Comparison of ENCODE assay signal across 40 cellular contexts in the genomic region with DNA sequence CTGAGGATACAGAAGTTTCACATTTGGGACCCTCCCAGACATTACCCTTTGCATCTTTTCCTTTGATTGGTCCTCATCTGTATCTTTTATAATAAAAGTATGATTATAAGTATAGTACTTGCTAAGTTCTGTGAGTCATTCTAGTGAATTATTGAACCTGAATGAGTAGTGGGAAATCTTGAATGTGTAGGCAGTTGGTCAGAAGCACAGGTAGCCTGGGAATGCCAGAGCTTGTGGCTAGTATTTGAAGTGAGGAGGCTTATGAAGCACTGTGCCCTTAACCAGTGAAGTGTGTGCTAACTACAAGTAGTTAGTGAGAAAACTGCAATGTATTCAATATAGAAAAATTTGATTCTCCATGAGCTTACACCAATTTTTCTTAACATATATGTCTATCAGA.
"Had no signal": no experiment of that assay in that cellular context is flagged by ENCODE, and none has a peak within 500 bp of the region (broad histone marks: within the 10 kb centered on the region; RNA-seq: fewer than 3 reads in every experiment).

No MANE protein-coding gene starts in this region.

- ATAC-seq: activated CD8-positive, alpha-beta T cell treated with anti-CD3 and anti-CD28 coated beads for 36 hours; activated naive CD4-positive, alpha-beta T cell treated with anti-CD3 and anti-CD28 coated beads, Interleukin-2, amount 50 U/mL, for 72 hours; activated T-cell treated with anti-CD3 and anti-CD28 coated beads, Interleukin-2, amount 50 U/mL, for 4 hours; activated T-cell treated with anti-CD3 and anti-CD28 coated beads, Interleukin-2, amount 50 U/mL, for 72 hours; activated T-helper 17 cell treated with anti-CD3 and anti-CD28 coated beads, Interleukin-2, amount 50 U/mL, for 72 hours; body of pancreas had no signal

- H3K27me3 ChIP-seq: adrenal gland, body of pancreas, brain microvascular endothelial cell, breast epithelium, cardiac muscle cell had no signal

- H3K4me1 ChIP-seq: adrenal gland, body of pancreas, breast epithelium had no signal

- H3K4me1 Mint-ChIP-seq: activated B cell treated with CpG ODN at 0.5 μM for 24 hours; activated CD4-positive, alpha-beta T cell treated with anti-CD3 and anti-CD28 coated beads, Interleukin-2, amount 10 ng/mL, durations not matched to agents 24 days and 14 days; activated naive CD8-positive, alpha-beta T cell treated with anti-CD3 and anti-CD28 coated beads for 36 hours; activated T-helper 17 cell treated with anti-CD3 and anti-CD28 coated beads, Interleukin-2, amount 50 U/mL, for 72 hours; central memory CD8-positive, alpha-beta T cell had no signal

- FAIRE-seq: astrocyte, TTC549 had no signal

- DNase-seq: activated B cell treated with CpG ODN at 0.5 μM for 24 hours; activated CD4-positive, alpha-beta memory T cell treated with anti-CD3 and anti-CD28 coated beads for 36 hours; activated CD4-positive, alpha-beta T cell treated with anti-CD3 and anti-CD28 coated beads for 4 hours; activated CD4-positive, alpha-beta T cell treated with anti-CD3 and anti-CD28 coated beads, Interleukin-2, amount 10 ng/mL, durations not matched to agents 24 days and 14 days; activated CD4-positive, alpha-beta T cell treated with anti-CD3 and anti-CD28 coated beads, Interleukin-2, amount 50 U/mL, for 1 hour; activated CD4-positive, alpha-beta T cell treated with anti-CD3 and anti-CD28 coated beads, Interleukin-2, amount 50 U/mL, for 4 hours; activated CD4-positive, CD25-positive, alpha-beta regulatory T cell treated with anti-CD3 and anti-CD28 coated beads, Interleukin-2, amount 50 U/mL, for 72 hours; activated CD8-positive, alpha-beta memory T cell treated with anti-CD3 and anti-CD28 coated beads, Interleukin-2, amount 50 U/mL, for 4 hours; activated CD8-positive, alpha-beta T cell treated with anti-CD3 and anti-CD28 coated beads for 36 hours; activated effector memory CD4-positive, alpha-beta T cell treated with anti-CD3 and anti-CD28 coated beads, Interleukin-2, amount 50 U/mL, for 16 hours; activated gamma-delta T cell treated with Interleukin-2 at 50 U/mL for 16 hours; activated naive CD4-positive, alpha-beta T cell; activated naive CD4-positive, alpha-beta T cell treated with anti-CD3 and anti-CD28 coated beads for 36 hours; activated naive CD4-positive, alpha-beta T cell treated with anti-CD3 and anti-CD28 coated beads, Interleukin-2, amount 50 U/mL, for 16 hours; activated naive CD8-positive, alpha-beta T cell treated with anti-CD3 and anti-CD28 coated beads for 36 hours; activated T-cell treated with anti-CD3 and anti-CD28 coated beads for 4 hours; activated T-cell treated with anti-CD3 and anti-CD28 coated beads, Interleukin-2, amount 50 U/mL, for 1 hour; activated T-cell treated with anti-CD3 and anti-CD28 coated beads, Interleukin-2, amount 50 U/mL, for 4 hours; activated T-cell treated with anti-CD3 and anti-CD28 coated beads, Interleukin-2, amount 50 U/mL, for 72 hours; adrenal gland; amniotic stem cell; aorta; body of pancreas; brain microvascular endothelial cell; caudate nucleus; cerebellar nuclear complex; T-helper 1 cell; T-helper 2 cell; T-helper 9 cell had no signal

- H3K9me3 Mint-ChIP-seq: activated CD8-positive, alpha-beta T cell treated with anti-CD3 and anti-CD28 coated beads for 36 hours; activated naive CD8-positive, alpha-beta T cell treated with anti-CD3 and anti-CD28 coated beads for 36 hours; activated T-cell treated with anti-CD3 and anti-CD28 coated beads, Interleukin-2, amount 50 U/mL, for 4 hours; activated T-helper 1 cell treated with anti-CD3 and anti-CD28 coated beads, Interleukin-12 subunit alpha, Interleukin-12 subunit beta, Interleukin-2, Interleukin-4 antibody, amounts not matched to agents 30 ng/mL and 10 ng/mL and 1 ng/mL, durations not matched to agents 14 hours and 24 hours and 36 hours had no signal

- H3K27ac Mint-ChIP-seq: activated B cell treated with CpG ODN at 0.5 μM for 24 hours; activated CD4-positive, alpha-beta memory T cell treated with anti-CD3 and anti-CD28 coated beads for 36 hours; activated CD4-positive, alpha-beta T cell treated with anti-CD3 and anti-CD28 coated beads, Interleukin-2, amount 10 ng/mL, durations not matched to agents 24 days and 14 days; activated CD8-positive, alpha-beta T cell treated with anti-CD3 and anti-CD28 coated beads for 36 hours; activated naive CD4-positive, alpha-beta T cell treated with anti-CD3 and anti-CD28 coated beads for 36 hours; activated naive CD4-positive, alpha-beta T cell treated with anti-CD3 and anti-CD28 coated beads, Interleukin-2, amount 50 U/mL, for 72 hours; activated naive CD8-positive, alpha-beta T cell treated with anti-CD3 and anti-CD28 coated beads for 36 hours; activated T-cell treated with anti-CD3 and anti-CD28 coated beads, Interleukin-2, amount 50 U/mL, for 72 hours; activated T-helper 1 cell treated with anti-CD3 and anti-CD28 coated beads, Interleukin-12 subunit alpha, Interleukin-12 subunit beta, Interleukin-2, Interleukin-4 antibody, amounts not matched to agents 30 ng/mL and 10 ng/mL and 1 ng/mL, durations not matched to agents 14 hours and 24 hours and 36 hours; activated T-helper 17 cell treated with anti-CD3 and anti-CD28 coated beads, Interleukin-2, amount 50 U/mL, for 72 hours; T-helper 1 cell treated with Interleukin-12 subunit alpha and Interleukin-12 subunit beta and Interleukin-4 antibody, amounts not matched to agents 30 μg/mL and 1 μg/mL, for 36 hours; T-helper 2 cell treated with Interferon-gamma antibody and Interleukin-4, amounts not matched to agents 5 μg/mL and 100 μg/mL, for 36 hours had no signal

- H3K27me3 Mint-ChIP-seq: activated B cell treated with CpG ODN at 0.5 μM for 24 hours; activated CD4-positive, alpha-beta memory T cell treated with anti-CD3 and anti-CD28 coated beads for 36 hours; activated CD4-positive, alpha-beta T cell treated with anti-CD3 and anti-CD28 coated beads, Interleukin-2, amount 10 ng/mL, durations not matched to agents 24 days and 14 days; activated CD8-positive, alpha-beta T cell treated with anti-CD3 and anti-CD28 coated beads for 36 hours; activated naive CD8-positive, alpha-beta T cell treated with anti-CD3 and anti-CD28 coated beads for 36 hours; activated T-helper 17 cell treated with anti-CD3 and anti-CD28 coated beads, Interleukin-2, amount 50 U/mL, for 72 hours; central memory CD8-positive, alpha-beta T cell had no signal

- H3K27ac ChIP-seq: adrenal gland, body of pancreas, brain microvascular endothelial cell, breast epithelium, cardiac muscle cell, VCaP had no signal

- H3K4me3 ChIP-seq: adrenal gland, body of pancreas, breast epithelium, cardiac muscle cell had no signal

- H3K4me3 Mint-ChIP-seq: activated B cell treated with CpG ODN at 0.5 μM for 24 hours; activated CD4-positive, alpha-beta memory T cell treated with anti-CD3 and anti-CD28 coated beads for 36 hours; activated CD4-positive, alpha-beta T cell treated with anti-CD3 and anti-CD28 coated beads, Interleukin-2, amount 10 ng/mL, durations not matched to agents 24 days and 14 days; activated CD8-positive, alpha-beta T cell treated with anti-CD3 and anti-CD28 coated beads for 36 hours; activated naive CD4-positive, alpha-beta T cell treated with anti-CD3 and anti-CD28 coated beads for 36 hours; activated naive CD8-positive, alpha-beta T cell treated with anti-CD3 and anti-CD28 coated beads for 36 hours; activated T-cell treated with anti-CD3 and anti-CD28 coated beads, Interleukin-2, amount 50 U/mL, for 4 hours; activated T-cell treated with anti-CD3 and anti-CD28 coated beads, Interleukin-2, amount 50 U/mL, for 72 hours; activated T-helper 1 cell treated with anti-CD3 and anti-CD28 coated beads, Interleukin-12 subunit alpha, Interleukin-12 subunit beta, Interleukin-2, Interleukin-4 antibody, amounts not matched to agents 30 ng/mL and 10 ng/mL and 1 ng/mL, durations not matched to agents 14 hours and 24 hours and 36 hours; activated T-helper 17 cell treated with anti-CD3 and anti-CD28 coated beads, Interleukin-2, amount 50 U/mL, for 72 hours; central memory CD8-positive, alpha-beta T cell; T-helper 1 cell treated with Interleukin-12 subunit alpha and Interleukin-12 subunit beta and Interleukin-4 antibody, amounts not matched to agents 30 μg/mL and 1 μg/mL, for 36 hours; T-helper 2 cell treated with Interferon-gamma antibody and Interleukin-4, amounts not matched to agents 5 μg/mL and 100 μg/mL, for 36 hours had no signal

- H3K36me3 Mint-ChIP-seq: activated CD4-positive, alpha-beta memory T cell treated with anti-CD3 and anti-CD28 coated beads for 36 hours; activated naive CD4-positive, alpha-beta T cell treated with anti-CD3 and anti-CD28 coated beads, Interleukin-2, amount 50 U/mL, for 72 hours; activated naive CD8-positive, alpha-beta T cell treated with anti-CD3 and anti-CD28 coated beads for 36 hours had no signal

- H3K36me3 ChIP-seq: adrenal gland, brain microvascular endothelial cell, breast epithelium, cardiac muscle cell had no signal
